Comparison of ENCODE assay signal across 9 cellular contexts in genomic region chr22:30286813-30287625, GRCh38. TPM values are rescaled to one million over a fixed set of nuclear protein-coding genes. Genes with fewer than 3 reads are reported as not detected.
DNase-seq lines count a peak whose midpoint lies in the region; ATAC-seq and TF ChIP-seq lines count a peak whose summit lies in the region.
"Had no signal": no experiment of that assay in that cellular context is flagged by ENCODE, and none has a peak within 500 bp of the region (broad histone marks: within the 10 kb centered on the region; RNA-seq: fewer than 3 reads in every experiment).

No MANE protein-coding gene starts in this region.

- H3K27me3 ChIP-seq in liver (ENCODE audit: control insufficient read depth in 4 of 4, insufficient read depth in 4 of 4, low read length in 3 of 4) = no peaks in the 10 kb centered on the region

- no peak overlapping the region for H3K4me3 Mint-ChIP-seq in MCF 10A (ENCODE audit: unreplicated experiment)

- no peaks in the 10 kb centered on the region for H3K9me3 Mint-ChIP-seq in MCF 10A (ENCODE audit: unreplicated experiment)
- H3K9me3 Mint-ChIP-seq: dendritic cell treated with granulocyte-macrophage colony-stimulating factor and Interleukin-4, amounts not matched to agents 40 ng/mL and 50 ng/mL, for 4 days had no signal

- peak; percentile 91 for DNase-seq in ELF-1 (ENCODE audit: low read depth, low spot score)
- DNase-seq in LoVo (ENCODE audit: low spot score) = peak; percentile 52
- DNase-seq in MCF 10A (ENCODE audit: unreplicated experiment) = peak; percentile 68
- peak; percentile 77 for DNase-seq in stimulated activated CD8-positive, alpha-beta memory T cell treated with anti-CD3 and anti-CD28 coated beads, Interleukin-15, amount 100 ng/mL, for 1 hour (ENCODE audit: low read depth)

- H3K4me1 Mint-ChIP-seq in MCF 10A (ENCODE audit: insufficient read depth, unreplicated experiment) = peaks cover 6% of the 10 kb centered on the region

- peak; percentile 81 to 88 for TF ChIP-seq RAD21 in liver (IDR thresholded peaks at IDR 0.05)

- H3K9ac ChIP-seq in liver (ENCODE audit: low read depth in 1 of 2, low read length in 2 of 2) = no peak overlapping the region

- H3K27me3 Mint-ChIP-seq in MCF 10A (ENCODE audit: insufficient read depth, unreplicated experiment) = no peaks in the 10 kb centered on the region

- intact Hi-C loops in MCF 10A (cut with micrococcal nuclease) = loop anchor here (1.0 kb wide), 1 partner anchor 24 kb away; no protein-coding TSS in a partner anchor

- no peaks in the 10 kb centered on the region for H3K36me3 Mint-ChIP-seq in MCF 10A (ENCODE audit: insufficient read depth, unreplicated experiment)

- peak overlapping the region; percentile 78; the same call in 1 of the 2 replicates for H3K27ac ChIP-seq in VCaP
- H3K27ac ChIP-seq in liver (ENCODE audit: low read depth in 1 of 2, low read length in 2 of 2) = no peak overlapping the region

- 65% methylated on average over 31 of the region's 31 CpGs for WGBS in liver

- H3K4me3 ChIP-seq in liver (ENCODE audit: low read depth in 1 of 3, low read length in 3 of 3) = no peak overlapping the region

- H3K27ac Mint-ChIP-seq in MCF 10A (ENCODE audit: low read depth, unreplicated experiment) = no peak overlapping the region

- ATAC-seq in GM19035 (IDR thresholded peaks at IDR 0.05; ENCODE audit: unreplicated experiment) (no peak), HG02852 (IDR thresholded peaks at IDR 0.05; ENCODE audit: unreplicated experiment) (no peak)

- TF ChIP-seq CTCF in VCaP (conservative IDR thresholded peaks at IDR 0.05) (peak; percentile 91), MCF 10A (IDR thresholded peaks at IDR 0.05; ENCODE audit: unreplicated experiment) (peak; percentile 98), liver (IDR thresholded peaks at IDR 0.05; ENCODE audit: low read depth, low read length, missing input control) (peak; percentile 81)

- no TSS peak for BruUV-seq in MCF 10A (replicated peaks; lab: Mats Ljungman, UMichigan)

- POLR2A ChIA-PET in MCF 10A (lab: Yijun Ruan, JAX) = interaction anchor here (1.2 to 6.0 kb wide), 7 partner anchors 16 to 137 kb away, joined by 3 to 109 read pairs (median 33); partner anchors contain the start of genes CCDC157, MTFP1, RNF215 and SF3A1

- CTCF ChIA-PET in MCF 10A (lab: Yijun Ruan, JAX) = interaction anchor here (0.5 to 3.7 kb wide), 43 partner anchors 7 to 563 kb away, joined by 3 to 48 read pairs (median 5); partner anchors contain the start of genes RNF215 and TBC1D10A

- H3K36me3 ChIP-seq in liver (ENCODE audit: control insufficient read depth in 4 of 4, insufficient read depth in 3 of 4, low read depth in 1 of 4, low read length in 3 of 4) = peaks cover 0 to 8% (median 0%) of the 10 kb centered on the region in 4 donors

- no peaks in the 10 kb centered on the region for H3K9me3 ChIP-seq in liver (ENCODE audit: control insufficient read depth in 4 of 4, low read length in 3 of 4)

- peaks cover 8 to 44% (median 33%) of the 10 kb centered on the region in 4 donors for H3K4me1 ChIP-seq in liver (ENCODE audit: control insufficient read depth in 4 of 4, insufficient read depth in 4 of 4, low read length in 3 of 4)

TF ChIP-seq in liver, 16 proteins besides CTCF, POLR2A, EP300 and RAD21:
- TF ChIP-seq RXRA (IDR thresholded peaks at IDR 0.05) (no peak), HNF4A (conservative IDR thresholded peaks at IDR 0.05) (no peak), YY1 (IDR thresholded peaks at IDR 0.05) (no peak), HNF4G (IDR thresholded peaks at IDR 0.05) (no peak), JUND (IDR thresholded peaks at IDR 0.05) (no peak), TAF1 (conservative IDR thresholded peaks at IDR 0.05) (no peak)

RNA-seq across cellular contexts. Expression of gene CASTOR1, which starts 2.3 kb away (rescaled TPM):
- total RNA-seq in MCF 10A (2022) = 1.2 and 4.8 TPM in 2 replicates
- total RNA-seq in liver = 1 to 10 TPM; 1.8 to 2.5 TPM
- polyA plus RNA-seq in liver = 1 to 10 TPM; 2.2 to 5.4 TPM

RNA-seq across cellular contexts. Expression of gene OSM, which starts 20.4 kb away (rescaled TPM):
- not detected in 2 replicates for total RNA-seq in MCF 10A (2022)
- under 1 TPM; 0.25 to 0.84 TPM for total RNA-seq in liver
- polyA plus RNA-seq in liver = under 1 TPM in 1 of 2 donors, not detected in 1; 0.09 TPM

RNA-seq across cellular contexts. Expression of gene TBC1D10A, which starts 39.7 kb away (rescaled TPM):
- total RNA-seq in MCF 10A (2022) (11.1 and 13.1 TPM in 2 replicates), liver (1 to 10 TPM; 3.6 to 8.2 TPM)
- 1 to 10 TPM; 8.2 to 9.2 TPM for polyA plus RNA-seq in liver

RNA-seq across cellular contexts. Expression of gene LIF, which starts 40.5 kb away (rescaled TPM):
- 9.5 and 19.3 TPM in 2 replicates for total RNA-seq in MCF 10A (2022)
- under 1 TPM; 0.08 to 0.09 TPM for total RNA-seq in liver
- under 1 TPM in 1 of 2 donors, not detected in 1; 0.10 TPM for polyA plus RNA-seq in liver
